25 cellular contexts compared by ENCODE assay signal in genomic region chr5:103601314-103601713, GRCh38. TPM values are rescaled to one million over a fixed set of nuclear protein-coding genes. Genes with fewer than 3 reads are reported as not detected.
DNase-seq lines count a peak whose midpoint lies in the region; ATAC-seq, FAIRE-seq and TF ChIP-seq lines count a peak whose summit lies in the region.
"Had no signal": no experiment of that assay in that cellular context is flagged by ENCODE, and none has a peak within 500 bp of the region (broad histone marks: within the 10 kb centered on the region; RNA-seq: fewer than 3 reads in every experiment).

No MANE protein-coding gene starts in this region.

- H3K27me3 ChIP-seq in liver (ENCODE audit: control insufficient read depth in 4 of 4, insufficient read depth in 4 of 4, low read length in 3 of 4) (no peaks in the 10 kb centered on the region), HepG2 (ENCODE audit: control insufficient read depth in 1 of 2, insufficient read depth in 2 of 2, low read length in 2 of 2) (no peaks in the 10 kb centered on the region), trophoblast cell (ENCODE audit: insufficient read depth, low read length) (no peaks in the 10 kb centered on the region)
- H3K27me3 ChIP-seq: BLaER1 treated with 17β-estradiol and CSF1 and Interleukin-3, amounts not matched to agents 10 nM and 100 nM had no signal

- H3K27ac ChIP-seq in liver (ENCODE audit: low read depth in 1 of 2, low read length in 2 of 2) (peak overlapping the region; percentile 2 to 15), HepG2 (ENCODE audit: extremely low read length, insufficient read depth, low read length) (no peak overlapping the region), trophoblast cell (ENCODE audit: low read depth, low read length) (no peak overlapping the region)
- H3K27ac ChIP-seq: 22Rv1; A549; BLaER1 treated with 17β-estradiol and CSF1 and Interleukin-3, amounts not matched to agents 10 nM and 100 nM; C4-2B had no signal

- H3K4ac ChIP-seq in trophoblast cell (ENCODE audit: low read depth, low read length): peak overlapping the region; percentile 27

- 58% methylated on average over 3 of the region's 3 CpGs for WGBS in liver
- WGBS in HepG2 (ENCODE audit: low lambda C conversion rate): 31% methylated on average over 3 of the region's 3 CpGs
- WGBS in trophoblast cell (ENCODE audit: extremely low coverage, insufficient coverage, insufficient read length): no CpG with 5 or more reads among the region's 3 CpGs

- H3K4me1 ChIP-seq in liver (ENCODE audit: control insufficient read depth in 4 of 4, insufficient read depth in 4 of 4, low read length in 3 of 4) (peaks cover 1 to 31% (median 27%) of the 10 kb centered on the region in 4 donors), HepG2 (ENCODE audit: insufficient read depth, low read length) (peaks cover 6% of the 10 kb centered on the region; the same call in 1 of the 2 replicates), trophoblast cell (ENCODE audit: control insufficient read depth in 1 of 2, insufficient read depth in 2 of 2, low read length in 2 of 2) (peaks cover 0 to 2% of the 10 kb centered on the region in 2 experiments)
- H3K4me1 ChIP-seq: A549; BLaER1 treated with 17β-estradiol and CSF1 and Interleukin-3, amounts not matched to agents 10 nM and 100 nM had no signal

- intact Hi-C loops in HepG2 (cut with micrococcal nuclease; ENCODE audit: unreplicated experiment): no loop called here

- H3K4me2 ChIP-seq in HepG2 (ENCODE audit: low read depth, low read length) (no peak overlapping the region), trophoblast cell (ENCODE audit: low read length) (no peak overlapping the region)
- H3K4me2 ChIP-seq: A549; BLaER1 treated with 17β-estradiol and CSF1 and Interleukin-3, amounts not matched to agents 10 nM and 100 nM had no signal

- H3K79me1 ChIP-seq in trophoblast cell (ENCODE audit: low read length): no peaks in the 10 kb centered on the region

- ATAC-seq in HepG2 (no peak), left lobe of liver (peak; percentile 85), HG02840 (IDR thresholded peaks at IDR 0.05; ENCODE audit: low FRiP score, unreplicated experiment) (no peak)
- ATAC-seq: A549 had no signal

- POLR2A ChIA-PET in HepG2 (lab: Yijun Ruan, JAX): no interaction called here

- H3K4me3 ChIP-seq in liver (ENCODE audit: low read depth in 1 of 3, low read length in 3 of 3) (no peak overlapping the region), HepG2 (replicated peaks in 1 of 3; ENCODE audit: insufficient read depth in 1 of 3, low read depth in 2 of 3, low read length in 3 of 3) (no peak overlapping the region), trophoblast cell (ENCODE audit: low read depth, low read length) (no peak overlapping the region)
- H3K4me3 ChIP-seq: A549; BLaER1 treated with 17β-estradiol and CSF1 and Interleukin-3, amounts not matched to agents 10 nM and 100 nM had no signal

- no peak overlapping the region for H2BK120ac ChIP-seq in trophoblast cell (ENCODE audit: insufficient read depth, low read length, poor library complexity)

- H3K4me3 Mint-ChIP-seq in glutamatergic neuron (ENCODE audit: unreplicated experiment): no peak overlapping the region
- H3K4me3 Mint-ChIP-seq: B cell; CD4-positive, alpha-beta memory T cell; CD4-positive, CD25-positive, alpha-beta regulatory T cell; CD8-positive, alpha-beta memory T cell had no signal

- peak overlapping the region; percentile 54 for H2BK12ac ChIP-seq in trophoblast cell (ENCODE audit: low read length)

- H3K9me3 Mint-ChIP-seq in glutamatergic neuron (ENCODE audit: unreplicated experiment): no peaks in the 10 kb centered on the region

- no peak overlapping the region for H3K27ac Mint-ChIP-seq in glutamatergic neuron (ENCODE audit: unreplicated experiment)
- H3K27ac Mint-ChIP-seq: B cell; CD4-positive, alpha-beta memory T cell; CD4-positive, CD25-positive, alpha-beta regulatory T cell had no signal

- H3K9me3 ChIP-seq in liver (ENCODE audit: control insufficient read depth in 4 of 4, low read length in 3 of 4) (no peaks in the 10 kb centered on the region), HepG2 (ENCODE audit: low read length) (no peaks in the 10 kb centered on the region), trophoblast cell (ENCODE audit: insufficient read depth, low read depth, low read length) (no peaks in the 10 kb centered on the region)
- H3K9me3 ChIP-seq: A549; BLaER1 treated with 17β-estradiol and CSF1 and Interleukin-3, amounts not matched to agents 10 nM and 100 nM had no signal

- TF ChIP-seq POLR2A in HepG2 (IDR thresholded peaks at IDR 0.05; ENCODE audit: insufficient read depth in 1 of 2, low read depth in 2 of 2, low read length in 2 of 2): no peak

- in situ Hi-C loops in HepG2 (cut with HindIII; ENCODE audit: extremely low pct_ligation_motif_present, low pct_unique_long_range_greater_than_20kb): no loop called here

- TF ChIP-seq RAD21 in liver (IDR thresholded peaks at IDR 0.05): peak; percentile 67 to 80
- TF ChIP-seq RAD21 in HepG2 (CRISPR knock-in tag; IDR thresholded peaks at IDR 0.05): no peak

- H3K4me1 Mint-ChIP-seq in glutamatergic neuron (ENCODE audit: low read depth, unreplicated experiment): no peaks in the 10 kb centered on the region
- H3K4me1 Mint-ChIP-seq: B cell; CD4-positive, alpha-beta memory T cell; CD4-positive, CD25-positive, alpha-beta regulatory T cell; CD8-positive, alpha-beta memory T cell had no signal

- H3K27me3 Mint-ChIP-seq in glutamatergic neuron (ENCODE audit: unreplicated experiment): no peaks in the 10 kb centered on the region
- H3K27me3 Mint-ChIP-seq: B cell; CD4-positive, alpha-beta memory T cell; CD4-positive, CD25-positive, alpha-beta regulatory T cell; CD8-positive, alpha-beta memory T cell had no signal

- H2BK5ac ChIP-seq in trophoblast cell (ENCODE audit: low read depth, low read length, poor library complexity): no peak overlapping the region

- no peak overlapping the region for H3K23ac ChIP-seq in trophoblast cell (ENCODE audit: low read length)

- H3K14ac ChIP-seq in trophoblast cell (ENCODE audit: low read length): no peak overlapping the region

- H4K12ac ChIP-seq in trophoblast cell (ENCODE audit: low read depth, low read length): no peak overlapping the region

- H3K9ac ChIP-seq in liver (ENCODE audit: low read depth in 1 of 2, low read length in 2 of 2): no peak overlapping the region
- no peak overlapping the region for H3K9ac ChIP-seq in HepG2 (ENCODE audit: insufficient read depth, low read depth, low read length)
- H3K9ac ChIP-seq in trophoblast cell (ENCODE audit: low read length): no peak overlapping the region
- H3K9ac ChIP-seq: BLaER1 treated with 17β-estradiol and CSF1 and Interleukin-3, amounts not matched to agents 10 nM and 100 nM had no signal

- H4K91ac ChIP-seq in trophoblast cell (ENCODE audit: low read depth, low read length): no peak overlapping the region

- peak; percentile 25 for TF ChIP-seq CTCF in liver (IDR thresholded peaks at IDR 0.05; ENCODE audit: low read depth, low read length, missing input control)
- TF ChIP-seq CTCF in HepG2 (CRISPR knock-in tag; IDR thresholded peaks at IDR 0.05): no peak
- TF ChIP-seq CTCF in glutamatergic neuron (IDR thresholded peaks at IDR 0.05; ENCODE audit: partially characterized antibody, unreplicated experiment): no peak

- TF ChIP-seq EP300 in HepG2 (IDR thresholded peaks at IDR 0.05; ENCODE audit: low read depth in 2 of 2, low read length in 2 of 2) (no peak), HepG2 (CRISPR knock-in tag; IDR thresholded peaks at IDR 0.05; ENCODE audit: borderline replicate concordance) (no peak)

- no peaks in the 10 kb centered on the region for H4K20me1 ChIP-seq in HepG2 (ENCODE audit: insufficient read depth, low read length)
- H4K20me1 ChIP-seq: BLaER1 treated with 17β-estradiol and CSF1 and Interleukin-3, amounts not matched to agents 10 nM and 100 nM had no signal

- DNase-seq in HepG2 (ENCODE audit: low spot score) (no peak), left lobe of liver (ENCODE audit: low spot score) (no peak), trophoblast cell (no peak), glutamatergic neuron (no peak)
- DNase-seq: AML-193; CD4-positive, alpha-beta memory T cell; CD4-positive, CD25-positive, alpha-beta regulatory T cell; CD8-positive, alpha-beta memory T cell; COR-L47; DMS 273 treated with DMSO at 0.1 percent for 48 hours; DMS153; DMS53; DMS79; DND-41; EL; GF-D8 had no signal

- no peak for FAIRE-seq in HepG2 (lab: Jason Lieb, UNC)
- FAIRE-seq: A549, GM12891, GM19239 had no signal

- no peak overlapping the region for H3K18ac ChIP-seq in trophoblast cell (ENCODE audit: low read length)

- H3K79me2 ChIP-seq in HepG2 (ENCODE audit: insufficient read depth, low read length): no peaks in the 10 kb centered on the region
- no peaks in the 10 kb centered on the region for H3K79me2 ChIP-seq in trophoblast cell (ENCODE audit: control insufficient read depth, insufficient read depth, low read length, poor library complexity)

- H2AFZ ChIP-seq in HepG2 (ENCODE audit: low read length) (no peak overlapping the region), trophoblast cell (ENCODE audit: insufficient read depth, low read length, poor library complexity) (no peak overlapping the region)

- H3K36me3 ChIP-seq in liver (ENCODE audit: control insufficient read depth in 4 of 4, insufficient read depth in 3 of 4, low read depth in 1 of 4, low read length in 3 of 4): no peaks in the 10 kb centered on the region
- no peaks in the 10 kb centered on the region for H3K36me3 ChIP-seq in HepG2 (replicated peaks in 1 of 2; ENCODE audit: control insufficient read depth in 1 of 2, insufficient read depth in 2 of 2, low read length in 2 of 2)
- H3K36me3 ChIP-seq in trophoblast cell (ENCODE audit: control insufficient read depth in 1 of 2, insufficient read depth in 2 of 2, low read length in 2 of 2): no peaks in the 10 kb centered on the region
- H3K36me3 ChIP-seq: BLaER1 treated with 17β-estradiol and CSF1 and Interleukin-3, amounts not matched to agents 10 nM and 100 nM had no signal

- CTCF ChIA-PET in HepG2 (lab: Yijun Ruan, JAX; ENCODE audit: low intra/inter-chr PET ratio, low total read pairs): no interaction called here

- H3K36me3 Mint-ChIP-seq in glutamatergic neuron (ENCODE audit: unreplicated experiment): no peaks in the 10 kb centered on the region
- H3K36me3 Mint-ChIP-seq: CD4-positive, alpha-beta memory T cell; CD4-positive, CD25-positive, alpha-beta regulatory T cell; CD8-positive, alpha-beta memory T cell had no signal

- H2AK5ac ChIP-seq in trophoblast cell (ENCODE audit: low read length): no peak overlapping the region

- no peak overlapping the region for H4K8ac ChIP-seq in trophoblast cell (ENCODE audit: low read depth, low read length)

- BruUV-seq in HepG2 (replicated peaks; lab: Mats Ljungman, UMichigan): no TSS peak

RNA-seq across cellular contexts. Expression of gene NUDT12, which starts 38.7 kb away (rescaled TPM):
- total RNA-seq in liver: 10 to 100 TPM; 10.8 to 19.0 TPM
- 10 to 100 TPM in 1 of 2 donors, 1 to 10 TPM in 1; 8.6 to 15.7 TPM for polyA plus RNA-seq in liver
- 5.4 and 6.3 TPM in 2 replicates for total RNA-seq in HepG2 (2016; rRNA removed; fragmentation: Illumina TruSeq; extraction: Trizol)
- total RNA-seq in HepG2 (2016; cell fraction: cytosol; rRNA removed; fragmentation: Illumina TruSeq; extraction: Trizol; ENCODE audit: low read depth): 0.40 and 0.44 TPM in 2 replicates
- 4.6 and 6.1 TPM in 2 replicates for total RNA-seq in HepG2 (2016; cell fraction: insoluble cytoplasmic fraction; rRNA removed; fragmentation: Illumina TruSeq; extraction: Trizol)
- 0.62 and 1.2 TPM in 2 replicates for total RNA-seq in HepG2 (2016; cell fraction: membrane; rRNA removed; fragmentation: Illumina TruSeq; extraction: Trizol)
- total RNA-seq in HepG2 (2016; cell fraction: nucleus; rRNA removed; fragmentation: Illumina TruSeq; extraction: Trizol): 5.1 and 5.8 TPM in 2 replicates
- polyA plus RNA-seq in HepG2 (2011; rRNA removed): 2.3 and 2.4 TPM in 2 replicates
- 0.43 and 1.1 TPM in 2 replicates for polyA plus RNA-seq in HepG2 (2011; cell fraction: cytosol; rRNA removed)
- polyA plus RNA-seq in HepG2 (2011; cell fraction: nucleus; rRNA removed): 2.7 and 3.7 TPM in 2 replicates
- polyA plus RNA-seq in HepG2 (2012): 2.0 and 2.5 TPM in 2 replicates
- polyA plus RNA-seq in HepG2 (2016; cell fraction: cytosol; fragmentation: Illumina TruSeq; extraction: Trizol; ENCODE audit: low read depth): 0.16 and 0.23 TPM in 2 replicates
- polyA plus RNA-seq in HepG2 (2016; cell fraction: insoluble cytoplasmic fraction; fragmentation: Illumina TruSeq; extraction: Trizol; ENCODE audit: low read depth): 4.1 and 4.4 TPM in 2 replicates
- 0.43 and 0.55 TPM in 2 replicates for polyA plus RNA-seq in HepG2 (2016; cell fraction: membrane; fragmentation: Illumina TruSeq; extraction: Trizol; ENCODE audit: low read depth)
- 6.8 and 8.7 TPM in 2 replicates for polyA plus RNA-seq in HepG2 (2016; cell fraction: nucleus; fragmentation: Illumina TruSeq; extraction: Trizol; ENCODE audit: insufficient read depth, low read depth)
- 0.16 and 2.0 TPM in 2 replicates for polyA minus RNA-seq in HepG2 (2011; rRNA and poly(A)+ RNA removed; ENCODE audit: low replicate concordance)
- polyA minus RNA-seq in HepG2 (2011; cell fraction: cytosol; rRNA and poly(A)+ RNA removed): 0.88 and 1.3 TPM in 2 replicates
- 5.2 and 6.8 TPM in 2 replicates for polyA minus RNA-seq in HepG2 (2011; cell fraction: nucleus; rRNA and poly(A)+ RNA removed)
- 17.4 TPM for total RNA-seq in left lobe of liver
- 8.4 and 9.2 TPM in 2 replicates for polyA plus RNA-seq in trophoblast cell (2013)
- total RNA-seq in glutamatergic neuron (ENCODE audit: unreplicated experiment): 10.9 TPM
- total RNA-seq: CD4-positive, CD25-positive, alpha-beta regulatory T cell had no signal
- polyA plus RNA-seq: CD8-positive, alpha-beta memory T cell had no signal

Comparison
In these comparisons a context has a peak if more than half of its experiments do, and no peak if none do; other contexts are left out.
1. H3K27ac ChIP-seq: peak in liver (2 of 2); none in HepG2 (single experiment) and trophoblast cell (single experiment).